Comparison of ENCODE assay signal across 1 cellular context in the genomic region with DNA sequence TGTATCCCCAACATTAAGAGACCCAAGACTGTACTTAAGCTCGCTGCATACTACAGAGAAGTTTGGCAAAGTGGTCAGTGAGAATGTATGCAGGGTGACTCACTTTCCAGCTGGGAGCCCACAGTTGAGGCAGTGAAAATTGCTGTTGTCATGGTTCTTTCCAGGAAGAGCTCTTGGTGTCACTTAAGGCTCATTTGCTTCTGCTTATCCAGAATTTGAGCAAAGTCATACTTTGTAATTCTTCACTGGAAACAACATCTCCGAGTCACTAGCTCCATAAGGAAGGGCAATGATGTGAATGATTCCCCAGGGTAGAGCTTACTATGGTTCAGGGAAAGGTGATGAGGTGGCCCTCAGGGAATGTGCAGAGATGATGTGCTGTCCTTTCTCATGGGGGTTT.
TF ChIP-seq lines count a peak whose summit lies in the region.

No MANE protein-coding gene starts in this region.

TF ChIP-seq in K562, 482 proteins besides CTCF, POLR2A, EP300 and RAD21 (continued from another document):
- TF ChIP-seq, protein P1, sequence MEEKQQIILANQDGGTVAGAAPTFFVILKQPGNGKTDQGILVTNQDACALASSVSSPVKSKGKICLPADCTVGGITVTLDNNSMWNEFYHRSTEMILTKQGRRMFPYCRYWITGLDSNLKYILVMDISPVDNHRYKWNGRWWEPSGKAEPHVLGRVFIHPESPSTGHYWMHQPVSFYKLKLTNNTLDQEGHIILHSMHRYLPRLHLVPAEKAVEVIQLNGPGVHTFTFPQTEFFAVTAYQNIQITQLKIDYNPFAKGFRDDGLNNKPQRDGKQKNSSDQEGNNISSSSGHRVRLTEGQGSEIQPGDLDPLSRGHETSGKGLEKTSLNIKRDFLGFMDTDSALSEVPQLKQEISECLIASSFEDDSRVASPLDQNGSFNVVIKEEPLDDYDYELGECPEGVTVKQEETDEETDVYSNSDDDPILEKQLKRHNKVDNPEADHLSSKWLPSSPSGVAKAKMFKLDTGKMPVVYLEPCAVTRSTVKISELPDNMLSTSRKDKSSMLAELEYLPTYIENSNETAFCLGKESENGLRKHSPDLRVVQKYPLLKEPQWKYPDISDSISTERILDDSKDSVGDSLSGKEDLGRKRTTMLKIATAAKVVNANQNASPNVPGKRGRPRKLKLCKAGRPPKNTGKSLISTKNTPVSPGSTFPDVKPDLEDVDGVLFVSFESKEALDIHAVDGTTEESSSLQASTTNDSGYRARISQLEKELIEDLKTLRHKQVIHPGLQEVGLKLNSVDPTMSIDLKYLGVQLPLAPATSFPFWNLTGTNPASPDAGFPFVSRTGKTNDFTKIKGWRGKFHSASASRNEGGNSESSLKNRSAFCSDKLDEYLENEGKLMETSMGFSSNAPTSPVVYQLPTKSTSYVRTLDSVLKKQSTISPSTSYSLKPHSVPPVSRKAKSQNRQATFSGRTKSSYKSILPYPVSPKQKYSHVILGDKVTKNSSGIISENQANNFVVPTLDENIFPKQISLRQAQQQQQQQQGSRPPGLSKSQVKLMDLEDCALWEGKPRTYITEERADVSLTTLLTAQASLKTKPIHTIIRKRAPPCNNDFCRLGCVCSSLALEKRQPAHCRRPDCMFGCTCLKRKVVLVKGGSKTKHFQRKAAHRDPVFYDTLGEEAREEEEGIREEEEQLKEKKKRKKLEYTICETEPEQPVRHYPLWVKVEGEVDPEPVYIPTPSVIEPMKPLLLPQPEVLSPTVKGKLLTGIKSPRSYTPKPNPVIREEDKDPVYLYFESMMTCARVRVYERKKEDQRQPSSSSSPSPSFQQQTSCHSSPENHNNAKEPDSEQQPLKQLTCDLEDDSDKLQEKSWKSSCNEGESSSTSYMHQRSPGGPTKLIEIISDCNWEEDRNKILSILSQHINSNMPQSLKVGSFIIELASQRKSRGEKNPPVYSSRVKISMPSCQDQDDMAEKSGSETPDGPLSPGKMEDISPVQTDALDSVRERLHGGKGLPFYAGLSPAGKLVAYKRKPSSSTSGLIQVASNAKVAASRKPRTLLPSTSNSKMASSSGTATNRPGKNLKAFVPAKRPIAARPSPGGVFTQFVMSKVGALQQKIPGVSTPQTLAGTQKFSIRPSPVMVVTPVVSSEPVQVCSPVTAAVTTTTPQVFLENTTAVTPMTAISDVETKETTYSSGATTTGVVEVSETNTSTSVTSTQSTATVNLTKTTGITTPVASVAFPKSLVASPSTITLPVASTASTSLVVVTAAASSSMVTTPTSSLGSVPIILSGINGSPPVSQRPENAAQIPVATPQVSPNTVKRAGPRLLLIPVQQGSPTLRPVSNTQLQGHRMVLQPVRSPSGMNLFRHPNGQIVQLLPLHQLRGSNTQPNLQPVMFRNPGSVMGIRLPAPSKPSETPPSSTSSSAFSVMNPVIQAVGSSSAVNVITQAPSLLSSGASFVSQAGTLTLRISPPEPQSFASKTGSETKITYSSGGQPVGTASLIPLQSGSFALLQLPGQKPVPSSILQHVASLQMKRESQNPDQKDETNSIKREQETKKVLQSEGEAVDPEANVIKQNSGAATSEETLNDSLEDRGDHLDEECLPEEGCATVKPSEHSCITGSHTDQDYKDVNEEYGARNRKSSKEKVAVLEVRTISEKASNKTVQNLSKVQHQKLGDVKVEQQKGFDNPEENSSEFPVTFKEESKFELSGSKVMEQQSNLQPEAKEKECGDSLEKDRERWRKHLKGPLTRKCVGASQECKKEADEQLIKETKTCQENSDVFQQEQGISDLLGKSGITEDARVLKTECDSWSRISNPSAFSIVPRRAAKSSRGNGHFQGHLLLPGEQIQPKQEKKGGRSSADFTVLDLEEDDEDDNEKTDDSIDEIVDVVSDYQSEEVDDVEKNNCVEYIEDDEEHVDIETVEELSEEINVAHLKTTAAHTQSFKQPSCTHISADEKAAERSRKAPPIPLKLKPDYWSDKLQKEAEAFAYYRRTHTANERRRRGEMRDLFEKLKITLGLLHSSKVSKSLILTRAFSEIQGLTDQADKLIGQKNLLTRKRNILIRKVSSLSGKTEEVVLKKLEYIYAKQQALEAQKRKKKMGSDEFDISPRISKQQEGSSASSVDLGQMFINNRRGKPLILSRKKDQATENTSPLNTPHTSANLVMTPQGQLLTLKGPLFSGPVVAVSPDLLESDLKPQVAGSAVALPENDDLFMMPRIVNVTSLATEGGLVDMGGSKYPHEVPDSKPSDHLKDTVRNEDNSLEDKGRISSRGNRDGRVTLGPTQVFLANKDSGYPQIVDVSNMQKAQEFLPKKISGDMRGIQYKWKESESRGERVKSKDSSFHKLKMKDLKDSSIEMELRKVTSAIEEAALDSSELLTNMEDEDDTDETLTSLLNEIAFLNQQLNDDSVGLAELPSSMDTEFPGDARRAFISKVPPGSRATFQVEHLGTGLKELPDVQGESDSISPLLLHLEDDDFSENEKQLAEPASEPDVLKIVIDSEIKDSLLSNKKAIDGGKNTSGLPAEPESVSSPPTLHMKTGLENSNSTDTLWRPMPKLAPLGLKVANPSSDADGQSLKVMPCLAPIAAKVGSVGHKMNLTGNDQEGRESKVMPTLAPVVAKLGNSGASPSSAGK (IDR thresholded peaks at IDR 0.05): no peak
- TF ChIP-seq JUND (IDR thresholded peaks at IDR 0.05; ENCODE audit: borderline replicate concordance, low read depth, low read length): peak; percentile 55
- peak; percentile 91 for TF ChIP-seq JUND (tag; IDR thresholded peaks at IDR 0.05; ENCODE audit: borderline replicate concordance, low read depth, low read length)
